In genomic region chr22:31629741-31630184, GRCh38 we compare ENCODE assay signal across 8 cellular contexts. TPM values are rescaled to one million over a fixed set of nuclear protein-coding genes. Genes with fewer than 3 reads are reported as not detected.
DNase-seq lines count a peak whose midpoint lies in the region; ATAC-seq, FAIRE-seq and TF ChIP-seq lines count a peak whose summit lies in the region.

No MANE protein-coding gene starts in this region.

- no peaks in the 10 kb centered on the region for H3K9me3 Mint-ChIP-seq in CD8-positive, alpha-beta memory T cell

- peaks cover 22 to 63% (median 36%) of the 10 kb centered on the region in 3 donors for H3K4me1 Mint-ChIP-seq in CD8-positive, alpha-beta memory T cell

- H4K20me1 ChIP-seq in PC-3 (ENCODE audit: low read length), result peaks cover 9% of the 10 kb centered on the region; the same call in 1 of the 2 replicates
- no peaks in the 10 kb centered on the region for H4K20me1 ChIP-seq in endothelial cell of umbilical vein (replicated peaks; ENCODE audit: control insufficient read depth, extremely low read depth, insufficient read depth, low read length)
- H4K20me1 ChIP-seq in osteoblast (ENCODE audit: insufficient read depth, low read length), result peaks cover 58% of the 10 kb centered on the region

- no peak for TF ChIP-seq CTCF in PC-3 (conservative IDR thresholded peaks at IDR 0.05; ENCODE audit: low read depth, low read length)
- no peak for TF ChIP-seq CTCF in endothelial cell of umbilical vein (IDR thresholded peaks at IDR 0.05; ENCODE audit: extremely low read depth in 1 of 2, insufficient read depth in 1 of 2, low read depth in 1 of 2, low read length in 2 of 2)
- TF ChIP-seq CTCF in osteoblast (IDR thresholded peaks at IDR 0.05; ENCODE audit: extremely low read depth, low read depth, low read length), result no peak

- TF ChIP-seq POLR2A in endothelial cell of umbilical vein (IDR thresholded peaks at IDR 0.05; ENCODE audit: low read depth, low read length), result no peak

- no peak overlapping the region for H2AFZ ChIP-seq in PC-3 (ENCODE audit: low read length)
- H2AFZ ChIP-seq in endothelial cell of umbilical vein (ENCODE audit: low read depth, low read length), result no peak overlapping the region
- peak overlapping the region; percentile 35 for H2AFZ ChIP-seq in osteoblast (ENCODE audit: low read length)

- no peaks in the 10 kb centered on the region for H3K9me3 ChIP-seq in CD8-positive, alpha-beta memory T cell (ENCODE audit: low read length)
- H3K9me3 ChIP-seq in PC-3 (ENCODE audit: low read length) (no peaks in the 10 kb centered on the region), endothelial cell of umbilical vein (replicated peaks; ENCODE audit: control insufficient read depth, insufficient read depth, low read length) (no peaks in the 10 kb centered on the region), osteoblast (ENCODE audit: low read depth, low read length) (no peaks in the 10 kb centered on the region)

- no peak for DNase-seq in CD8-positive, alpha-beta memory T cell
- no peak for DNase-seq in PC-3
- DNase-seq in endothelial cell of umbilical vein (ENCODE audit: low read depth, low spot score), result no peak
- DNase-seq in osteoblast (ENCODE audit: insufficient read length, low spot score, missing footprints), result no peak
- DNase-seq in GM19238 (ENCODE audit: insufficient read length, low spot score), result no peak
- no peak for DNase-seq in T-helper 9 cell

- peak overlapping the region; percentile 63 to 97 (median 88) for H3K27ac Mint-ChIP-seq in CD8-positive, alpha-beta memory T cell

- peaks cover 0 to 7% (median 0%) of the 10 kb centered on the region in 3 donors for H3K36me3 Mint-ChIP-seq in CD8-positive, alpha-beta memory T cell

- peak overlapping the region; percentile 57 to 95 (median 88) for H3K4me3 Mint-ChIP-seq in CD8-positive, alpha-beta memory T cell

- H3F3A ChIP-seq in PC-3 (ENCODE audit: low read length, unreplicated experiment), result no peaks in the 10 kb centered on the region

- CTCF ChIA-PET in CD8-positive, alpha-beta memory T cell (lab: Charles Lee), result interaction anchor here (0.9 to 2.6 kb wide), 7 partner anchors 9 to 340 kb away, joined by 3 to 12 read pairs (median 4); partner anchors contain the start of gene SFI1
- CTCF ChIA-PET in PC-3 (lab: Charles Lee), result interaction anchor here (0.6 to 1.6 kb wide), 3 partner anchors 73 to 341 kb away, joined by 3 to 7 read pairs (median 4); no protein-coding TSS in a partner anchor
- CTCF ChIA-PET in endothelial cell of umbilical vein (lab: Charles Lee), result interaction anchor here (0.8 to 11.3 kb wide), 7 partner anchors 15 to 178 kb away, joined by 3 to 216 read pairs (median 5); no protein-coding TSS in a partner anchor

- intact Hi-C loops in PC-3 (cut with micrococcal nuclease), result loop anchor here (5.0 kb wide), 1 partner anchor 177 kb away; no protein-coding TSS in a partner anchor
- intact Hi-C loops in endothelial cell of umbilical vein (cut with micrococcal nuclease), result loop anchor here (2.0 kb wide), 3 partner anchors 133 to 283 kb away; partner anchors contain the start of genes EIF4ENIF1, PATZ1 and SFI1

- no peaks in the 10 kb centered on the region for H3K27me3 Mint-ChIP-seq in CD8-positive, alpha-beta memory T cell

- H3K9me2 ChIP-seq in PC-3 (replicated peaks; ENCODE audit: low read length), result no peaks in the 10 kb centered on the region

- H3K79me2 ChIP-seq in PC-3 (ENCODE audit: low read length), result peaks cover 74% of the 10 kb centered on the region
- peaks cover 63% of the 10 kb centered on the region for H3K79me2 ChIP-seq in endothelial cell of umbilical vein (ENCODE audit: control insufficient read depth, insufficient read depth, low read length)
- H3K79me2 ChIP-seq in osteoblast (ENCODE audit: insufficient read depth, low read length), result peaks cover 94% of the 10 kb centered on the region

- H3K27ac ChIP-seq in CD8-positive, alpha-beta memory T cell (ENCODE audit: low read depth, low read length), result peak overlapping the region; percentile 75
- H3K27ac ChIP-seq in PC-3 (ENCODE audit: low read length) (peak overlapping the region; percentile 81), endothelial cell of umbilical vein (ENCODE audit: insufficient read depth, low read depth, low read length) (peak overlapping the region; percentile 81), osteoblast (ENCODE audit: low read depth, low read length) (peak overlapping the region; percentile 89)

- peaks cover 39% of the 10 kb centered on the region for H3K4me1 ChIP-seq in CD8-positive, alpha-beta memory T cell (ENCODE audit: insufficient read depth, low read length)
- H3K4me1 ChIP-seq in PC-3 (ENCODE audit: insufficient read depth, low read length), result no peaks in the 10 kb centered on the region; the same call in 1 of the 2 replicates
- peaks cover 43% of the 10 kb centered on the region for H3K4me1 ChIP-seq in endothelial cell of umbilical vein (ENCODE audit: control insufficient read depth, extremely low read depth, insufficient read depth, low read length)
- H3K4me1 ChIP-seq in osteoblast (ENCODE audit: insufficient read depth, low read length), result peaks cover 20% of the 10 kb centered on the region

- dilution Hi-C loops in endothelial cell of umbilical vein (cut with MboI; ENCODE audit: extremely low pct_ligation_motif_present, low sequenced_read_pairs), result no loop called here

- H3K36me3 ChIP-seq in CD8-positive, alpha-beta memory T cell (ENCODE audit: insufficient read depth, low read length), result no peaks in the 10 kb centered on the region
- no peaks in the 10 kb centered on the region for H3K36me3 ChIP-seq in PC-3 (ENCODE audit: low read depth, low read length)
- H3K36me3 ChIP-seq in endothelial cell of umbilical vein (ENCODE audit: control insufficient read depth in 2 of 2, extremely low read depth in 1 of 2, insufficient read depth in 2 of 2, low read length in 2 of 2), result peaks cover 0 to 3% of the 10 kb centered on the region in 2 experiments
- H3K36me3 ChIP-seq in osteoblast (ENCODE audit: insufficient read depth, low read length), result peaks cover 11% of the 10 kb centered on the region

- no TSS peak for BruUV-seq in PC-3 (replicated peaks; lab: Mats Ljungman, UMichigan)
- no TSS peak for BruUV-seq in endothelial cell of umbilical vein (replicated peaks; lab: Mats Ljungman, UMichigan)

- no peaks in the 10 kb centered on the region for H3K27me3 ChIP-seq in CD8-positive, alpha-beta memory T cell (ENCODE audit: insufficient read depth, low read length, poor library complexity, severe bottlenecking)
- H3K27me3 ChIP-seq in PC-3 (ENCODE audit: low read length) (no peaks in the 10 kb centered on the region), endothelial cell of umbilical vein (ENCODE audit: control insufficient read depth in 2 of 2, insufficient read depth in 2 of 2, low read length in 2 of 2) (no peaks in the 10 kb centered on the region), osteoblast (ENCODE audit: insufficient read depth, low read length) (no peaks in the 10 kb centered on the region)

- no peak; the same call in 1 of the 2 replicates for ATAC-seq in PC-3
- no peak for ATAC-seq in HG03457 (IDR thresholded peaks at IDR 0.05; ENCODE audit: unreplicated experiment)
- no peak for ATAC-seq in HG03045 (IDR thresholded peaks at IDR 0.05; ENCODE audit: unreplicated experiment)

- POLR2A ChIA-PET in CD8-positive, alpha-beta memory T cell (lab: Charles Lee), result interaction anchor here (0.5 to 2.5 kb wide), 9 partner anchors 9 to 284 kb away, joined by 3 to 17 read pairs (median 3); partner anchors contain the start of genes EIF4ENIF1, PATZ1 and PISD
- POLR2A ChIA-PET in PC-3 (lab: Charles Lee; ENCODE audit: unreplicated experiment), result interaction anchor here (0.6 to 1.1 kb wide), 2 partner anchors 32 to 183 kb away, joined by 3 to 7 read pairs; partner anchors contain the start of gene PISD
- POLR2A ChIA-PET in endothelial cell of umbilical vein (lab: Charles Lee), result interaction anchor here (1.0 to 1.4 kb wide), 2 partner anchors 9 to 27 kb away, joined by 3 to 4 read pairs; no protein-coding TSS in a partner anchor

- peak overlapping the region; percentile 93 for H3K9ac ChIP-seq in PC-3 (ENCODE audit: low read length)
- H3K9ac ChIP-seq in endothelial cell of umbilical vein (replicated peaks; ENCODE audit: extremely low read depth, insufficient read depth, low read length), result peak overlapping the region; percentile 85

- FAIRE-seq in endothelial cell of umbilical vein (lab: Jason Lieb, UNC), result no peak

- peak overlapping the region; percentile 84 for H3K4me2 ChIP-seq in PC-3 (ENCODE audit: low read length)
- H3K4me2 ChIP-seq in endothelial cell of umbilical vein (ENCODE audit: insufficient read depth, low read length), result peak overlapping the region; percentile 49
- peak overlapping the region; percentile 88 for H3K4me2 ChIP-seq in osteoblast (ENCODE audit: insufficient read depth, low read length)

- no peaks in the 10 kb centered on the region for H3K9me1 ChIP-seq in endothelial cell of umbilical vein (replicated peaks; ENCODE audit: control insufficient read depth, extremely low read depth, insufficient read depth, low read length)

- peak overlapping the region; percentile 66 for H3K4me3 ChIP-seq in CD8-positive, alpha-beta memory T cell (ENCODE audit: low read length)
- H3K4me3 ChIP-seq in PC-3 (ENCODE audit: low read length) (peak overlapping the region; percentile 85), endothelial cell of umbilical vein (replicated peaks in 1 of 3; ENCODE audit: insufficient read depth in 1 of 3, low read depth in 1 of 3, low read length in 3 of 3) (peak overlapping the region; percentile 0 to 58 (median 42)), osteoblast (ENCODE audit: insufficient read depth, low read length) (peak overlapping the region; percentile 90)

TF ChIP-seq in endothelial cell of umbilical vein, 7 proteins besides CTCF, POLR2A, EP300 and RAD21 (continues in another document):
- TF ChIP-seq EZH2 (IDR thresholded peaks at IDR 0.05; ENCODE audit: borderline replicate concordance, low read depth, low read length, severe bottlenecking) (no peak), MYC (IDR thresholded peaks at IDR 0.05; ENCODE audit: low read depth, low read length) (no peak), FOS (IDR thresholded peaks at IDR 0.05; ENCODE audit: borderline replicate concordance, insufficient read depth, low read length) (no peak), MAX (IDR thresholded peaks at IDR 0.05; ENCODE audit: insufficient read depth, insufficient read length) (no peak)

RNA-seq across cellular contexts. Expression of gene PISD, which starts 32.3 kb away (rescaled TPM):
- total RNA-seq in CD8-positive, alpha-beta memory T cell, result 10 to 100 TPM; 48.1 to 49.6 TPM
- 17.1 TPM for polyA plus RNA-seq in CD8-positive, alpha-beta memory T cell
- total RNA-seq in PC-3 (2014; rRNA removed) (36.0 and 50.5 TPM in 2 replicates), endothelial cell of umbilical vein (53.2 and 58.0 TPM in 2 replicates), osteoblast (35.1 and 37.3 TPM in 2 replicates)
- polyA plus RNA-seq in endothelial cell of umbilical vein, result 48.5 and 53.4 TPM in 2 replicates
- polyA plus RNA-seq in endothelial cell of umbilical vein (2011; cell fraction: cytosol; rRNA removed), result 39.8 and 39.9 TPM in 2 replicates
- 116 and 131 TPM in 2 replicates for polyA plus RNA-seq in endothelial cell of umbilical vein (2011; cell fraction: nucleus; rRNA removed)
- polyA plus RNA-seq in endothelial cell of umbilical vein (2012), result 36.2 and 37.9 TPM in 2 replicates
- 37.0 and 44.8 TPM in 2 replicates for polyA minus RNA-seq in endothelial cell of umbilical vein
- 8.7 TPM for polyA minus RNA-seq in endothelial cell of umbilical vein (2011; cell fraction: cytosol; rRNA and poly(A)+ RNA removed)
- polyA minus RNA-seq in endothelial cell of umbilical vein (2011; cell fraction: nucleus; rRNA and poly(A)+ RNA removed), result 33.4 and 38.7 TPM in 2 replicates
